8 cellular contexts compared by ENCODE assay signal in genomic region chr6:41505084-41506049, GRCh38. TPM values are rescaled to one million over a fixed set of nuclear protein-coding genes. Genes with fewer than 3 reads are reported as not detected.
DNase-seq lines count a peak whose midpoint lies in the region; ATAC-seq and TF ChIP-seq lines count a peak whose summit lies in the region.

No MANE protein-coding gene starts in this region.

- peak overlapping the region in 9 of 10 donors; percentile 24 to 54 (median 44) for H3K4me3 ChIP-seq in heart right ventricle
- peak overlapping the region; percentile 38 for H3K4me3 ChIP-seq in parathyroid adenoma (ENCODE audit: low read depth, low read length)

- H3K4me3 Mint-ChIP-seq in T-helper 1 cell treated with Interleukin-12 subunit alpha and Interleukin-12 subunit beta and Interleukin-4 antibody, amounts not matched to agents 30 μg/mL and 1 μg/mL, for 36 hours, result peak overlapping the region; percentile 30
- no peak overlapping the region for H3K4me3 Mint-ChIP-seq in activated naive CD4-positive, alpha-beta T cell treated with anti-CD3 and anti-CD28 coated beads, Interleukin-2, amount 10 ng/mL, durations not matched to agents 7 days and 5 days

- intact Hi-C loops in heart right ventricle (cut with DNase I), result loop anchor here in 2 of 10 donors (2.0 to 5.0 kb wide), 2 partner anchors 35 to 42 kb away; partner anchors contain the start of gene FOXP4 (in 1 of the 2)

- TF ChIP-seq CTCF in heart right ventricle (IDR thresholded peaks at IDR 0.05), result no peak
- no peak for TF ChIP-seq CTCF in parathyroid adenoma (IDR thresholded peaks at IDR 0.05)

- peaks cover 7% of the 10 kb centered on the region for H3K4me1 Mint-ChIP-seq in T-helper 1 cell treated with Interleukin-12 subunit alpha and Interleukin-12 subunit beta and Interleukin-4 antibody, amounts not matched to agents 30 μg/mL and 1 μg/mL, for 36 hours (ENCODE audit: low read depth)
- peaks cover 17% of the 10 kb centered on the region for H3K4me1 Mint-ChIP-seq in activated naive CD4-positive, alpha-beta T cell treated with anti-CD3 and anti-CD28 coated beads, Interleukin-2, amount 10 ng/mL, durations not matched to agents 7 days and 5 days

- ATAC-seq in HG03159 (IDR thresholded peaks at IDR 0.05; ENCODE audit: unreplicated experiment) (peak; percentile 62), heart right ventricle (peak; percentile 75 to 84 (median 80))

- no peaks in the 10 kb centered on the region for H3K79me2 ChIP-seq in parathyroid adenoma

- peaks cover 2% of the 10 kb centered on the region for H3K36me3 Mint-ChIP-seq in T-helper 1 cell treated with Interleukin-12 subunit alpha and Interleukin-12 subunit beta and Interleukin-4 antibody, amounts not matched to agents 30 μg/mL and 1 μg/mL, for 36 hours (ENCODE audit: low read depth)
- H3K36me3 Mint-ChIP-seq in activated naive CD4-positive, alpha-beta T cell treated with anti-CD3 and anti-CD28 coated beads, Interleukin-2, amount 10 ng/mL, durations not matched to agents 7 days and 5 days, result no peaks in the 10 kb centered on the region

- no peaks in the 10 kb centered on the region for H3K36me3 ChIP-seq in heart right ventricle
- no peaks in the 10 kb centered on the region for H3K36me3 ChIP-seq in parathyroid adenoma (ENCODE audit: control insufficient read depth, insufficient read depth, low read length)

- H3K27me3 Mint-ChIP-seq in T-helper 1 cell treated with Interleukin-12 subunit alpha and Interleukin-12 subunit beta and Interleukin-4 antibody, amounts not matched to agents 30 μg/mL and 1 μg/mL, for 36 hours (ENCODE audit: low read depth), result peaks cover 80% of the 10 kb centered on the region
- peaks cover 98% of the 10 kb centered on the region for H3K27me3 Mint-ChIP-seq in activated naive CD4-positive, alpha-beta T cell treated with anti-CD3 and anti-CD28 coated beads, Interleukin-2, amount 10 ng/mL, durations not matched to agents 7 days and 5 days

- no peaks in the 10 kb centered on the region for H3K9me3 Mint-ChIP-seq in T-helper 1 cell treated with Interleukin-12 subunit alpha and Interleukin-12 subunit beta and Interleukin-4 antibody, amounts not matched to agents 30 μg/mL and 1 μg/mL, for 36 hours
- no peaks in the 10 kb centered on the region for H3K9me3 Mint-ChIP-seq in activated naive CD4-positive, alpha-beta T cell treated with anti-CD3 and anti-CD28 coated beads, Interleukin-2, amount 10 ng/mL, durations not matched to agents 7 days and 5 days

- H2AFZ ChIP-seq in parathyroid adenoma, result peak overlapping the region; percentile 70

- CTCF ChIA-PET in activated naive CD4-positive, alpha-beta T cell treated with anti-CD3 and anti-CD28 coated beads, Interleukin-2, amount 10 ng/mL, durations not matched to agents 7 days and 5 days (lab: Charles Lee), result no interaction called here
- CTCF ChIA-PET in HEK293T (lab: Yijun Ruan, JAX), result interaction anchor here (0.5 kb wide), 1 partner anchor 68 kb away, joined by 8 read pairs; no protein-coding TSS in a partner anchor

- H3K27me3 ChIP-seq in heart right ventricle (peaks cover 0 to 80% (median 56%) of the 10 kb centered on the region in 7 donors), parathyroid adenoma (ENCODE audit: control insufficient read depth, insufficient read depth, low read length) (no peaks in the 10 kb centered on the region)

- 3 to 4% methylated on average over 62 of the region's 62 CpGs for WGBS in heart right ventricle, 2 donors

- H3K9ac ChIP-seq in parathyroid adenoma, result no peak overlapping the region

- H3K4me2 ChIP-seq in parathyroid adenoma (ENCODE audit: low read length), result peak overlapping the region; percentile 67

- H3K27ac Mint-ChIP-seq in T-helper 1 cell treated with Interleukin-12 subunit alpha and Interleukin-12 subunit beta and Interleukin-4 antibody, amounts not matched to agents 30 μg/mL and 1 μg/mL, for 36 hours, result no peak overlapping the region
- no peak overlapping the region for H3K27ac Mint-ChIP-seq in activated naive CD4-positive, alpha-beta T cell treated with anti-CD3 and anti-CD28 coated beads, Interleukin-2, amount 10 ng/mL, durations not matched to agents 7 days and 5 days

- H3K27ac ChIP-seq in heart right ventricle (peak overlapping the region in 9 of 10 donors; percentile 39 to 81 (median 71)), parathyroid adenoma (peak overlapping the region; percentile 3)

- DNase-seq in T-helper 1 cell (no peak), heart right ventricle (peak; percentile 77), amniotic stem cell (lab: John Stamatoyannopoulos, UW) (no peak), HEK293T (ENCODE audit: extremely low spot score) (no peak)
- DNase-seq in activated naive CD4-positive, alpha-beta T cell treated with anti-CD3 and anti-CD28 coated beads, Interleukin-2, amount 10 ng/mL, durations not matched to agents 7 days and 5 days, result peak; percentile 39

- H3K9me3 ChIP-seq in heart right ventricle, result no peaks in the 10 kb centered on the region
- no peaks in the 10 kb centered on the region for H3K9me3 ChIP-seq in parathyroid adenoma (ENCODE audit: control insufficient read depth, low read length)

- POLR2A ChIA-PET in HEK293T (lab: Yijun Ruan, JAX), result no interaction called here

- H3K4me1 ChIP-seq in heart right ventricle, result peaks cover 5 to 34% (median 20%) of the 10 kb centered on the region in 9 donors
- peaks cover 4% of the 10 kb centered on the region for H3K4me1 ChIP-seq in parathyroid adenoma

TF ChIP-seq in HEK293T, 16 proteins besides CTCF, POLR2A, EP300 and RAD21:
- TF ChIP-seq LEF1 (IDR thresholded peaks at IDR 0.05; ENCODE audit: borderline replicate concordance), result no peak
- TF ChIP-seq FOXA1 (IDR thresholded peaks at IDR 0.05), result no peak
- no peak for TF ChIP-seq ARNT (IDR thresholded peaks at IDR 0.05)
- TF ChIP-seq FOXM1 (IDR thresholded peaks at IDR 0.05; ENCODE audit: borderline replicate concordance), result no peak
- TF ChIP-seq CTBP1 (IDR thresholded peaks at IDR 0.05; ENCODE audit: borderline replicate concordance), result no peak

RNA-seq across cellular contexts. Expression of gene FOXP4, which starts 40.8 kb away (rescaled TPM):
- 10 to 100 TPM; 12.7 to 18.0 (median 13.7) TPM for total RNA-seq in heart right ventricle
- polyA plus RNA-seq in heart right ventricle, result 10 to 100 TPM in 1 of 2 donors, 1 to 10 TPM in 1; 8.9 to 12.9 TPM

Comparison
In these comparisons a context has a peak if more than half of its experiments do, and no peak if none do; other contexts are left out.
1. DNase-seq: peak in activated naive CD4-positive, alpha-beta T cell treated with anti-CD3 and anti-CD28 coated beads, Interleukin-2, amount 10 ng/mL, durations not matched to agents 7 days and 5 days (single experiment) and heart right ventricle (2 of 2); none in T-helper 1 cell (0 of 5), amniotic stem cell (single experiment) and HEK293T (single experiment).